ENCODE assay signal across 22 cellular contexts in genomic region chr13:107462501-107462900, GRCh38.
"Had no signal": no experiment of that assay in that cellular context is flagged by ENCODE, and none has a peak within 500 bp of the region (broad histone marks: within the 10 kb centered on the region; RNA-seq: fewer than 3 reads in every experiment).

No MANE protein-coding gene starts in this region.

- H3K9me3 Mint-ChIP-seq: activated naive CD8-positive, alpha-beta T cell treated with anti-CD3 and anti-CD28 coated beads, Interleukin-2, amount 50 U/mL, for 24 hours; brain had no signal

- H3K36me3 ChIP-seq: cardiac muscle cell had no signal

- H3K4me1 Mint-ChIP-seq: activated naive CD8-positive, alpha-beta T cell treated with anti-CD3 and anti-CD28 coated beads, Interleukin-2, amount 50 U/mL, for 24 hours; IgD-negative memory B cell had no signal

- H3K36me3 Mint-ChIP-seq: brain, IgD-negative memory B cell had no signal

- H3K4me3 ChIP-seq: cardiac muscle cell, PC-9 had no signal

- H3K4me3 Mint-ChIP-seq: activated CD8-positive, alpha-beta T cell treated with anti-CD3 and anti-CD28 coated beads, Interleukin-2, amount 10 ng/mL, durations not matched to agents 7 days and 5 days; activated naive CD8-positive, alpha-beta T cell treated with anti-CD3 and anti-CD28 coated beads, Interleukin-2, amount 50 U/mL, for 24 hours; activated T-cell treated with anti-CD3 and anti-CD28 coated beads, Interleukin-2, amount 50 U/mL, for 24 hours; brain; IgD-negative memory B cell; T-helper 1 cell treated with Interleukin-12 subunit alpha and Interleukin-12 subunit beta and Interleukin-4 antibody, amounts not matched to agents 30 μg/mL and 1 μg/mL, for 36 hours had no signal

- ATAC-seq: activated CD8-positive, alpha-beta T cell treated with anti-CD3 and anti-CD28 coated beads, Interleukin-2, amount 10 ng/mL, durations not matched to agents 7 days and 5 days; activated naive CD4-positive, alpha-beta T cell treated with anti-CD3 and anti-CD28 coated beads, Interleukin-2, amount 50 U/mL, for 72 hours; activated naive CD8-positive, alpha-beta T cell treated with anti-CD3 and anti-CD28 coated beads, Interleukin-2, amount 50 U/mL, for 24 hours had no signal

- H3K27ac Mint-ChIP-seq: activated CD8-positive, alpha-beta T cell treated with anti-CD3 and anti-CD28 coated beads, Interleukin-2, amount 10 ng/mL, durations not matched to agents 7 days and 5 days; activated naive CD4-positive, alpha-beta T cell treated with anti-CD3 and anti-CD28 coated beads, Interleukin-2, amount 50 U/mL, for 72 hours; activated naive CD8-positive, alpha-beta T cell treated with anti-CD3 and anti-CD28 coated beads, Interleukin-2, amount 50 U/mL, for 24 hours; activated T-cell treated with anti-CD3 and anti-CD28 coated beads, Interleukin-2, amount 50 U/mL, for 24 hours; brain; IgD-negative memory B cell; T-helper 1 cell treated with Interleukin-12 subunit alpha and Interleukin-12 subunit beta and Interleukin-4 antibody, amounts not matched to agents 30 μg/mL and 1 μg/mL, for 36 hours had no signal

- H3K27ac ChIP-seq: cardiac muscle cell, PC-9 had no signal

- H3K27me3 Mint-ChIP-seq: activated naive CD8-positive, alpha-beta T cell treated with anti-CD3 and anti-CD28 coated beads, Interleukin-2, amount 50 U/mL, for 24 hours; activated T-cell treated with anti-CD3 and anti-CD28 coated beads, Interleukin-2, amount 50 U/mL, for 24 hours; brain; IgD-negative memory B cell had no signal

- H3K4me2 ChIP-seq: PC-9 had no signal

- DNase-seq: activated CD4-positive, alpha-beta T cell treated with anti-CD3 and anti-CD28 coated beads for 48 hours; activated CD4-positive, alpha-beta T cell treated with anti-CD3 and anti-CD28 coated beads, Interleukin-2, amount 50 U/mL, for 4 hours; activated CD4-positive, CD25-positive, alpha-beta regulatory T cell treated with anti-CD3 and anti-CD28 coated beads, Interleukin-2, amount 50 U/mL, for 72 hours; activated CD8-positive, alpha-beta T cell treated with anti-CD3 and anti-CD28 coated beads, Interleukin-2, amount 10 ng/mL, durations not matched to agents 7 days and 5 days; activated effector memory CD4-positive, alpha-beta T cell treated with anti-CD3 and anti-CD28 coated beads, Interleukin-2, amount 50 U/mL, for 16 hours; activated naive CD4-positive, alpha-beta T cell treated with Interleukin-2 at 50 U/mL for 16 hours; activated naive CD8-positive, alpha-beta T cell treated with anti-CD3 and anti-CD28 coated beads, Interleukin-2, amount 50 U/mL, for 24 hours; activated T-cell treated with anti-CD3 and anti-CD28 coated beads, Interleukin-2, amount 50 U/mL, for 24 hours; amygdala; KG1; NCI-H1092; NCI-H1417; NCI-H2227 treated with DMSO at 0.1 percent for 48 hours; NCI-H510A treated with DMSO at 0.1 percent for 48 hours; PC-9; SHP77 treated with DMSO at 0.1 percent for 48 hours had no signal

- H3K27me3 ChIP-seq: cardiac muscle cell had no signal

- H2AFZ ChIP-seq: PC-9 had no signal

- FAIRE-seq: astrocyte had no signal
